In the genomic region with DNA sequence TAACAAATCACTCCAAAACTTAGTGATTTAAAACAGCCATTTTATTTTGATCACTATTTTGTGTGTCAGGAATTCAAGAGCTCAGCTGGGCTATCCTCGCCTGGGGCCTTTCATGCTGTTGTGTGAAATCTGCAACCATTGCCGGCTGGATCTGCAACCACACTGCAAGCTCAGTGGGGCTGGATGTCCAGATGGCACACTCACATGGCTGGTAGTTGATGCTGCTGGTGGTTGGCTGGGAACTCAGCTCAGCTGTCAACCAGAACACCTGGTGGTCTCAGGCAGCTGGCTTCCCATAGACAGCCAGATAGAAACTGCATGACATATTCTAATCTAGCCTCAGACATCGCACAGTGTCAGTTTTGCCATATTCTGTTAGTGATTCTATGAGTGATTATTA, we compare ENCODE assay signal across 1 cellular context.
TF ChIP-seq lines count a peak whose summit lies in the region.

No MANE protein-coding gene starts in this region.

TF ChIP-seq in HepG2, 621 proteins besides CTCF, POLR2A, EP300 and RAD21 (continued from another document):
- TF ChIP-seq ZBTB1 (CRISPR knock-in tag; IDR thresholded peaks at IDR 0.05; ENCODE audit: borderline replicate concordance): no peak
- TF ChIP-seq KMT2B (CRISPR knock-in tag; IDR thresholded peaks at IDR 0.05): no peak
- TF ChIP-seq ZNF354B (CRISPR knock-in tag; IDR thresholded peaks at IDR 0.05): no peak
- TF ChIP-seq ASH2L (IDR thresholded peaks at IDR 0.05; ENCODE audit: insufficient read length, low read depth, low read length): no peak
- TF ChIP-seq, protein P1, sequence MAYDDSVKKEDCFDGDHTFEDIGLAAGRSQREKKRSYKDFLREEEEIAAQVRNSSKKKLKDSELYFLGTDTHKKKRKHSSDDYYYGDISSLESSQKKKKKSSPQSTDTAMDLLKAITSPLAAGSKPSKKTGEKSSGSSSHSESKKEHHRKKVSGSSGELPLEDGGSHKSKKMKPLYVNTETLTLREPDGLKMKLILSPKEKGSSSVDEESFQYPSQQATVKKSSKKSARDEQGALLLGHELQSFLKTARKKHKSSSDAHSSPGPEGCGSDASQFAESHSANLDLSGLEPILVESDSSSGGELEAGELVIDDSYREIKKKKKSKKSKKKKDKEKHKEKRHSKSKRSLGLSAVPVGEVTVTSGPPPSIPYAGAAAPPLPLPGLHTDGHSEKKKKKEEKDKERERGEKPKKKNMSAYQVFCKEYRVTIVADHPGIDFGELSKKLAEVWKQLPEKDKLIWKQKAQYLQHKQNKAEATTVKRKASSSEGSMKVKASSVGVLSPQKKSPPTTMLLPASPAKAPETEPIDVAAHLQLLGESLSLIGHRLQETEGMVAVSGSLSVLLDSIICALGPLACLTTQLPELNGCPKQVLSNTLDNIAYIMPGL (CRISPR knock-in tag; IDR thresholded peaks at IDR 0.05; ENCODE audit: borderline replicate concordance in 1 of 2, low read depth in 1 of 2): no peak
